13 cellular contexts compared by ENCODE assay signal in genomic region chr1:67013573-67013972, GRCh38. TPM values are rescaled to one million over a fixed set of nuclear protein-coding genes. Genes with fewer than 3 reads are reported as not detected.
DNase-seq lines count a peak whose midpoint lies in the region; ATAC-seq, FAIRE-seq and TF ChIP-seq lines count a peak whose summit lies in the region.
"Had no signal": no experiment of that assay in that cellular context is flagged by ENCODE, and none has a peak within 500 bp of the region (broad histone marks: within the 10 kb centered on the region; RNA-seq: fewer than 3 reads in every experiment).

No MANE protein-coding gene starts in this region.

- no peak overlapping the region for H3K4me3 ChIP-seq in heart left ventricle
- no peak overlapping the region for H3K4me3 ChIP-seq in right atrium auricular region
- H3K4me3 ChIP-seq in epithelial cell of esophagus (ENCODE audit: low read length): no peak overlapping the region

- FAIRE-seq in urothelium cell line (lab: Jason Lieb, UNC): no peak

- H3K27me3 ChIP-seq in heart left ventricle (no peaks in the 10 kb centered on the region), right atrium auricular region (no peaks in the 10 kb centered on the region)
- H3K27me3 ChIP-seq: neutrophil had no signal

- H3K4me1 ChIP-seq in heart left ventricle (peaks cover 0 to 5% (median 0%) of the 10 kb centered on the region in 12 donors), right atrium auricular region (no peaks in the 10 kb centered on the region)

- H3K9me3 ChIP-seq in heart left ventricle: no peaks in the 10 kb centered on the region
- no peaks in the 10 kb centered on the region for H3K9me3 ChIP-seq in right atrium auricular region
- H3K9me3 ChIP-seq: neutrophil had no signal

- H3K27ac ChIP-seq in heart left ventricle (no peak overlapping the region), right atrium auricular region (no peak overlapping the region)
- H3K27ac ChIP-seq: C4-2B, neutrophil had no signal

- intact Hi-C loops in heart left ventricle (cut with DNase I): loop anchor here in 1 of 10 donors (5.0 kb wide), 1 partner anchor 39 kb away; the partner anchor contains the start of gene SLC35D1

- no peak for TF ChIP-seq POLR2A in heart left ventricle (IDR thresholded peaks at IDR 0.05)

- 32 to 41% (median 38%) methylated on average over 2 of the region's 2 CpGs for WGBS in heart left ventricle, 4 donors

- H3K36me3 ChIP-seq in heart left ventricle: peaks cover 0 to 46% (median 16%) of the 10 kb centered on the region in 9 donors
- H3K36me3 ChIP-seq in right atrium auricular region: no peaks in the 10 kb centered on the region

- peak in 3 of 4 donors; percentile 61 to 80 (median 67) for ATAC-seq in heart left ventricle
- ATAC-seq in HG02852 (IDR thresholded peaks at IDR 0.05; ENCODE audit: unreplicated experiment): no peak
- no peak for ATAC-seq in GM21576 (IDR thresholded peaks at IDR 0.05; ENCODE audit: unreplicated experiment)
- ATAC-seq in HG03457 (IDR thresholded peaks at IDR 0.05; ENCODE audit: unreplicated experiment): no peak
- ATAC-seq: Panc1 had no signal

- DNase-seq in heart left ventricle (no peak), right atrium auricular region (ENCODE audit: low spot score) (no peak), LHCN-M2 (ENCODE audit: low read depth) (peak; percentile 80), epithelial cell of esophagus (ENCODE audit: low read depth) (peak; percentile 76), urothelium cell line (ENCODE audit: low spot score) (peak; percentile 19)
- DNase-seq: activated CD4-positive, alpha-beta T cell treated with anti-CD3 and anti-CD28 coated beads, Interleukin-2, amount 50 U/mL, for 4 hours; NCI-H1092 treated with DMSO at 0.1 percent for 48 hours had no signal

- no peak for TF ChIP-seq CTCF in heart left ventricle (IDR thresholded peaks at IDR 0.05)
- TF ChIP-seq CTCF in right atrium auricular region (IDR thresholded peaks at IDR 0.05): no peak
- no peak for TF ChIP-seq CTCF in epithelial cell of esophagus (IDR thresholded peaks at IDR 0.05; ENCODE audit: insufficient read depth, low read depth, low read length, missing control alignments)

RNA-seq across cellular contexts. Expression of gene SLC35D1, which starts 40.4 kb away (rescaled TPM):
- total RNA-seq in heart left ventricle (1 to 10 TPM; 2.9 to 6.8 (median 4.2) TPM), right atrium auricular region (1 to 10 TPM; 3.3 to 4.9 TPM), LHCN-M2 (2014; rRNA removed) (41.3 and 44.6 TPM in 2 replicates)
- polyA plus RNA-seq in heart left ventricle: 1 to 10 TPM; 1.8 to 3.1 TPM
- polyA plus RNA-seq in LHCN-M2 (2012): 5.9 TPM

Comparison
In these comparisons a context has a peak if more than half of its experiments do, and no peak if none do; other contexts are left out.
1. ATAC-seq: peak in heart left ventricle (3 of 4); none in HG02852 (single experiment), GM21576 (single experiment) and HG03457 (single experiment).
2. DNase-seq: peak in LHCN-M2 (single experiment), epithelial cell of esophagus (single experiment) and urothelium cell line (single experiment); none in heart left ventricle (0 of 5) and right atrium auricular region (single experiment).